In genomic region chr17:44688200-44688599, GRCh38 we compare ENCODE assay signal across 10 cellular contexts. TPM values are rescaled to one million over a fixed set of nuclear protein-coding genes. Genes with fewer than 3 reads are reported as not detected.
DNase-seq lines count a peak whose midpoint lies in the region; ATAC-seq, FAIRE-seq and TF ChIP-seq lines count a peak whose summit lies in the region.
"Had no signal": no experiment of that assay in that cellular context is flagged by ENCODE, and none has a peak within 500 bp of the region (broad histone marks: within the 10 kb centered on the region; RNA-seq: fewer than 3 reads in every experiment).

No MANE protein-coding gene starts in this region.

- TF ChIP-seq POLR2A in K562 (conservative IDR thresholded peaks at IDR 0.05): no peak

- H3K4me3 ChIP-seq in CD4-positive, alpha-beta memory T cell (ENCODE audit: low read length in 2 of 2): no peak overlapping the region
- H3K4me3 ChIP-seq in HUES6 (ENCODE audit: low read depth, low read length) (peak overlapping the region; percentile 97), K562 (peak overlapping the region; percentile 53; the same call in 1 of the 2 replicates)

- no peak overlapping the region for H2AFZ ChIP-seq in K562 (ENCODE audit: low read depth, low read length)

- no peak for FAIRE-seq in K562 (lab: Jason Lieb, UNC)

- TF ChIP-seq CTCF in K562 (IDR thresholded peaks at IDR 0.05 in 2 of 3, conservative IDR thresholded peaks at IDR 0.05 in 1 of 3; ENCODE audit: insufficient read depth in 2 of 3, low read depth in 1 of 3, low read length in 3 of 3) (no peak), nephron (IDR thresholded peaks at IDR 0.05; ENCODE audit: unreplicated experiment in 3 of 3) (no peak)

- WGBS in K562 (ENCODE audit: insufficient coverage, low coverage, missing lambda C conversion rate): 100% methylated on average over 2 of the region's 2 CpGs

- in situ Hi-C loops in K562 (cut with MboI): no loop called here

- H3K4me1 ChIP-seq in CD4-positive, alpha-beta memory T cell (ENCODE audit: insufficient read depth, low read length): peaks cover 17% of the 10 kb centered on the region
- H3K4me1 ChIP-seq in HUES6 (ENCODE audit: control insufficient read depth, insufficient read depth, low read length) (peaks cover 6% of the 10 kb centered on the region), K562 (replicated peaks in 1 of 2; ENCODE audit: control insufficient read depth in 2 of 2, insufficient read depth in 2 of 2, low read length in 2 of 2) (peaks cover 8 to 11% of the 10 kb centered on the region in 2 experiments; a peak in 4 of 5 replicates)

- BruUV-seq in K562 (replicated peaks; lab: Mats Ljungman, UMichigan): no TSS peak

- peaks cover 0 to 2% (median 0%) of the 10 kb centered on the region in 8 donors for H3K9me3 Mint-ChIP-seq in CD4-positive, alpha-beta memory T cell
- H3K9me3 Mint-ChIP-seq in nephron: no peaks in the 10 kb centered on the region

- H4K20me1 ChIP-seq in K562 (replicated peaks; ENCODE audit: control insufficient read depth, insufficient read depth, low read length): no peaks in the 10 kb centered on the region

- peaks cover 20 to 43% (median 25%) of the 10 kb centered on the region in 4 donors for H3K4me1 Mint-ChIP-seq in CD4-positive, alpha-beta memory T cell
- H3K4me1 Mint-ChIP-seq in nephron: peaks cover 37% of the 10 kb centered on the region

- no peak overlapping the region for H3K27ac Mint-ChIP-seq in CD4-positive, alpha-beta memory T cell
- no peak overlapping the region for H3K27ac Mint-ChIP-seq in nephron

- TF ChIP-seq EP300 in K562 (IDR thresholded peaks at IDR 0.05; ENCODE audit: low read length): no peak

- intact Hi-C loops in CD4-positive, alpha-beta memory T cell (cut with micrococcal nuclease): no loop called here
- intact Hi-C loops in K562 (cut with micrococcal nuclease): no loop called here

- no peaks in the 10 kb centered on the region for H3K27me3 ChIP-seq in CD4-positive, alpha-beta memory T cell (ENCODE audit: insufficient read depth, low read length)
- no peaks in the 10 kb centered on the region for H3K27me3 ChIP-seq in HUES6 (ENCODE audit: control insufficient read depth, insufficient read depth, low read length)
- H3K27me3 ChIP-seq in K562 (ENCODE audit: control insufficient read depth in 2 of 2, insufficient read depth in 2 of 2, low read length in 2 of 2): no peaks in the 10 kb centered on the region
- H3K27me3 ChIP-seq: right atrium auricular region had no signal

- CTCF ChIA-PET in CD4-positive, alpha-beta memory T cell (lab: Charles Lee; ENCODE audit: partially characterized antibody): interaction anchor here (1.0 to 1.6 kb wide), 4 partner anchors 16 to 154 kb away, joined by 3 to 4 read pairs (median 3); no protein-coding TSS in a partner anchor
- CTCF ChIA-PET in K562 (lab: Yijun Ruan, JAX; ENCODE audit: low intra/inter-chr PET ratio): no interaction called here

- H3K4me2 ChIP-seq in K562 (ENCODE audit: insufficient read depth, low read length): peak overlapping the region; percentile 88; the same call in 1 of the 2 replicates

- no peaks in the 10 kb centered on the region for H3K27me3 Mint-ChIP-seq in CD4-positive, alpha-beta memory T cell
- no peaks in the 10 kb centered on the region for H3K27me3 Mint-ChIP-seq in nephron (ENCODE audit: low read depth)

- H3K9ac ChIP-seq in HUES6 (ENCODE audit: low read length) (no peak overlapping the region), K562 (ENCODE audit: insufficient read depth in 1 of 2, low read depth in 2 of 2, low read length in 2 of 2) (no peak overlapping the region)

- no peak for DNase-seq in CD4-positive, alpha-beta memory T cell
- DNase-seq in K562 (ENCODE audit: extremely low read depth in 1 of 4, low spot score in 3 of 4) (no peak), NCI-H187 treated with DMSO at 0.1 percent for 48 hours (lab: John Stamatoyannopoulos, UW) (no peak), NCI-H1417 treated with DMSO at 0.1 percent for 48 hours (lab: John Stamatoyannopoulos, UW) (no peak)
- DNase-seq: NCI-H2227 treated with DMSO at 0.1 percent for 48 hours had no signal

- ATAC-seq in K562: no peak
- no peak for ATAC-seq in GM19351 (IDR thresholded peaks at IDR 0.05; ENCODE audit: unreplicated experiment)
- no peak for ATAC-seq in GM21576 (IDR thresholded peaks at IDR 0.05; ENCODE audit: unreplicated experiment)

- POLR2A ChIA-PET in CD4-positive, alpha-beta memory T cell (lab: Charles Lee; ENCODE audit: partially characterized antibody): interaction anchor here (1.2 to 4.9 kb wide), 2 partner anchors 20 to 32 kb away, joined by 6 to 42 read pairs; partner anchors contain the start of genes DBF4B and MEIOC
- POLR2A ChIA-PET in K562 (lab: Yijun Ruan, JAX): interaction anchor here (1.0 to 1.8 kb wide), 3 partner anchors 11 to 154 kb away, joined by 3 to 5 read pairs (median 4); no protein-coding TSS in a partner anchor

- H3K9me3 ChIP-seq in CD4-positive, alpha-beta memory T cell (ENCODE audit: control insufficient read depth in 1 of 2, low read length in 2 of 2): no peaks in the 10 kb centered on the region
- H3K9me3 ChIP-seq in HUES6 (ENCODE audit: control insufficient read depth, insufficient read depth, low read depth, low read length): no peaks in the 10 kb centered on the region
- no peaks in the 10 kb centered on the region for H3K9me3 ChIP-seq in K562 (replicated peaks; ENCODE audit: control insufficient read depth, insufficient read depth, low read depth, low read length)
- H3K9me3 ChIP-seq: right atrium auricular region had no signal

- no peak overlapping the region for H3K27ac ChIP-seq in CD4-positive, alpha-beta memory T cell (ENCODE audit: low read depth, low read length)
- H3K27ac ChIP-seq in HUES6 (ENCODE audit: low read depth, low read length): no peak overlapping the region
- H3K27ac ChIP-seq in K562 (ENCODE audit: extremely low read depth, low read depth, low read length): no peak overlapping the region

- H3K4me3 Mint-ChIP-seq in CD4-positive, alpha-beta memory T cell: peak overlapping the region in 7 of 8 donors; percentile 96 to 99 (median 98)
- H3K4me3 Mint-ChIP-seq in nephron: peak overlapping the region; percentile 97 to 99 (median 98)

- H3K79me2 ChIP-seq in K562 (ENCODE audit: control insufficient read depth, insufficient read depth, low read length): peaks cover 15% of the 10 kb centered on the region

- peaks cover 22 to 30% of the 10 kb centered on the region in 2 donors for H3K36me3 Mint-ChIP-seq in CD4-positive, alpha-beta memory T cell
- peaks cover 24% of the 10 kb centered on the region for H3K36me3 Mint-ChIP-seq in nephron (ENCODE audit: low read depth)

- TF ChIP-seq RAD21 in K562 (CRISPR knock-in tag; conservative IDR thresholded peaks at IDR 0.05 in 1 of 2, IDR thresholded peaks at IDR 0.05 in 1 of 2): no peak

- no peaks in the 10 kb centered on the region for H3K9me1 ChIP-seq in K562 (ENCODE audit: control insufficient read depth, insufficient read depth, low read length)

- peaks cover 7% of the 10 kb centered on the region for H3K36me3 ChIP-seq in CD4-positive, alpha-beta memory T cell (ENCODE audit: insufficient read depth, low read length)
- peaks cover 10% of the 10 kb centered on the region for H3K36me3 ChIP-seq in HUES6 (ENCODE audit: control insufficient read depth, insufficient read depth, low read length)
- peaks cover 14% of the 10 kb centered on the region; the same call in 2 of the 3 replicates for H3K36me3 ChIP-seq in K562 (ENCODE audit: control insufficient read depth, insufficient read depth, low read length)

RNA-seq across cellular contexts. Expression of gene CCDC43, which starts 1.4 kb away (rescaled TPM):
- total RNA-seq in CD4-positive, alpha-beta memory T cell: 10 to 100 TPM; 17.9 to 18.8 TPM
- polyA plus RNA-seq in CD4-positive, alpha-beta memory T cell: 10 to 100 TPM; 10.7 to 14.0 TPM
- total RNA-seq in K562 (2011; cell fraction: chromatin; rRNA removed; ENCODE audit: low replicate concordance): 7.6 and 17.2 TPM in 2 replicates
- 4.7 and 5.1 TPM in 2 replicates for total RNA-seq in K562 (2011; cell fraction: nucleolus; rRNA removed)
- total RNA-seq in K562 (2011; cell fraction: nucleoplasm; rRNA removed): 9.2 and 14.0 TPM in 2 replicates
- total RNA-seq in K562 (2014; rRNA removed): 25.0 and 29.2 TPM in 2 replicates
- 40.7 and 46.9 TPM in 2 replicates for total RNA-seq in K562 (2014; rRNA removed; fragmentation: Illumina TruSeq; extraction: Trizol)
- 39.2 and 42.3 TPM in 2 replicates for total RNA-seq in K562 (2015; rRNA removed; fragmentation: Illumina TruSeq; extraction: Trizol)
- total RNA-seq in K562 (2021): 22.9 and 23.6 TPM in 2 replicates
- 11.8 and 16.8 TPM in 2 replicates for polyA plus RNA-seq in K562 (2011; rRNA removed)
- 2.1 and 5.0 TPM in 2 replicates for polyA plus RNA-seq in K562 (2011; cell fraction: cytosol; rRNA removed)
- 5.3 and 5.8 TPM in 2 replicates for polyA plus RNA-seq in K562 (2011; cell fraction: nucleus; rRNA removed)
- 15.3 and 17.8 TPM in 2 replicates for polyA plus RNA-seq in K562 (2012)
- polyA plus RNA-seq in K562 (2014; fragmentation: Illumina TruSeq; extraction: Trizol): 29.1 and 35.1 TPM in 2 replicates
- polyA plus RNA-seq in K562 (2014; fragmentation: Nextera tagmentation; extraction: Ambion mirVana): 10 to 100 TPM; 11.7 to 13.7 TPM
- polyA plus RNA-seq in K562 (2014; rRNA removed): 21.8 and 25.9 TPM in 2 replicates
- 39.5 and 40.0 TPM in 2 replicates for polyA minus RNA-seq in K562 (2011; rRNA and poly(A)+ RNA removed)
- 5.7 and 12.8 TPM in 2 replicates for polyA minus RNA-seq in K562 (2011; cell fraction: cytosol; rRNA and poly(A)+ RNA removed)
- polyA minus RNA-seq in K562 (2011; cell fraction: nucleus; rRNA and poly(A)+ RNA removed): 4.6 and 10.1 TPM in 2 replicates

RNA-seq across cellular contexts. Expression of gene DBF4B, which starts 20.3 kb away (rescaled TPM):
- 1 to 10 TPM; 8.1 to 8.4 TPM for total RNA-seq in CD4-positive, alpha-beta memory T cell
- polyA plus RNA-seq in CD4-positive, alpha-beta memory T cell: under 1 TPM in 1 of 2 donors, not detected in 1; 1.00 TPM
- 70.0 and 132 TPM in 2 replicates for total RNA-seq in K562 (2011; cell fraction: chromatin; rRNA removed; ENCODE audit: low replicate concordance)
- total RNA-seq in K562 (2011; cell fraction: nucleolus; rRNA removed): 61.5 and 66.2 TPM in 2 replicates
- 79.9 and 98.9 TPM in 2 replicates for total RNA-seq in K562 (2011; cell fraction: nucleoplasm; rRNA removed)
- 13.0 and 13.7 TPM in 2 replicates for total RNA-seq in K562 (2014; rRNA removed)
- 12.3 and 12.5 TPM in 2 replicates for total RNA-seq in K562 (2014; rRNA removed; fragmentation: Illumina TruSeq; extraction: Trizol)
- 11.8 and 14.6 TPM in 2 replicates for total RNA-seq in K562 (2015; rRNA removed; fragmentation: Illumina TruSeq; extraction: Trizol)
- total RNA-seq in K562 (2021): 24.0 and 26.9 TPM in 2 replicates
- 21.8 and 26.8 TPM in 2 replicates for polyA plus RNA-seq in K562 (2011; rRNA removed)
- 15.8 and 20.4 TPM in 2 replicates for polyA plus RNA-seq in K562 (2011; cell fraction: cytosol; rRNA removed)
- 47.2 and 70.7 TPM in 2 replicates for polyA plus RNA-seq in K562 (2011; cell fraction: nucleus; rRNA removed)
- 16.1 and 24.5 TPM in 2 replicates for polyA plus RNA-seq in K562 (2012)
- 26.6 and 27.4 TPM in 2 replicates for polyA plus RNA-seq in K562 (2014; fragmentation: Illumina TruSeq; extraction: Trizol)
- polyA plus RNA-seq in K562 (2014; fragmentation: Nextera tagmentation; extraction: Ambion mirVana): 1 to 10 TPM; 2.5 to 2.9 TPM
- polyA plus RNA-seq in K562 (2014; rRNA removed): 20.4 and 21.7 TPM in 2 replicates
- polyA minus RNA-seq in K562 (2011; rRNA and poly(A)+ RNA removed): 13.6 and 14.5 TPM in 2 replicates
- 9.8 and 13.2 TPM in 2 replicates for polyA minus RNA-seq in K562 (2011; cell fraction: cytosol; rRNA and poly(A)+ RNA removed)
- 11.0 and 11.4 TPM in 2 replicates for polyA minus RNA-seq in K562 (2011; cell fraction: nucleus; rRNA and poly(A)+ RNA removed)

RNA-seq across cellular contexts. Expression of gene MEIOC, which starts 31.9 kb away (rescaled TPM):
- total RNA-seq in CD4-positive, alpha-beta memory T cell: not detected
- under 1 TPM; 0.21 to 0.31 TPM for polyA plus RNA-seq in CD4-positive, alpha-beta memory T cell
- total RNA-seq in K562 (2011; cell fraction: chromatin; rRNA removed; ENCODE audit: low replicate concordance): not detected in 2 replicates
- not detected in 2 replicates for total RNA-seq in K562 (2011; cell fraction: nucleolus; rRNA removed)
- not detected in 2 replicates for total RNA-seq in K562 (2011; cell fraction: nucleoplasm; rRNA removed)
- 0.05 TPM in 1 of 2 replicates, not detected in the other for total RNA-seq in K562 (2014; rRNA removed)
- total RNA-seq in K562 (2014; rRNA removed; fragmentation: Illumina TruSeq; extraction: Trizol): not detected in 2 replicates
- not detected in 2 replicates for total RNA-seq in K562 (2015; rRNA removed; fragmentation: Illumina TruSeq; extraction: Trizol)
- total RNA-seq in K562 (2021): not detected in 2 replicates
- not detected in 2 replicates for polyA plus RNA-seq in K562 (2011; rRNA removed)
- polyA plus RNA-seq in K562 (2011; cell fraction: cytosol; rRNA removed): 0.01 TPM in 1 of 2 replicates, not detected in the other
- polyA plus RNA-seq in K562 (2011; cell fraction: nucleus; rRNA removed): 0.11 TPM in 1 of 2 replicates, not detected in the other
- 0.04 and 0.07 TPM in 2 replicates for polyA plus RNA-seq in K562 (2012)
- polyA plus RNA-seq in K562 (2014; fragmentation: Illumina TruSeq; extraction: Trizol): 0.04 TPM in 1 of 2 replicates, not detected in the other
- polyA plus RNA-seq in K562 (2014; fragmentation: Nextera tagmentation; extraction: Ambion mirVana): under 1 TPM; 0.07 to 0.23 TPM
- not detected in 2 replicates for polyA plus RNA-seq in K562 (2014; rRNA removed)
- polyA minus RNA-seq in K562 (2011; rRNA and poly(A)+ RNA removed): not detected in 2 replicates
- polyA minus RNA-seq in K562 (2011; cell fraction: cytosol; rRNA and poly(A)+ RNA removed): not detected in 2 replicates
- polyA minus RNA-seq in K562 (2011; cell fraction: nucleus; rRNA and poly(A)+ RNA removed): not detected in 2 replicates

Comparison
In these comparisons a context has a peak if more than half of its experiments do, and no peak if none do; other contexts are left out.
1. H3K4me3 ChIP-seq: peak in HUES6 (single experiment) and K562 (single experiment); none in CD4-positive, alpha-beta memory T cell (0 of 2).